ENCODE assay signal across 27 cellular contexts in genomic region chr12:107845980-107846659, GRCh38.
DNase-seq lines count a peak whose midpoint lies in the region; ATAC-seq and TF ChIP-seq lines count a peak whose summit lies in the region.
"Had no signal": no experiment of that assay in that cellular context is flagged by ENCODE, and none has a peak within 500 bp of the region (broad histone marks: within the 10 kb centered on the region; RNA-seq: fewer than 3 reads in every experiment).

No MANE protein-coding gene starts in this region.

- peak overlapping the region; percentile 94; the same call in 1 of the 2 replicates for H3K4me2 ChIP-seq in GM23338

- TF ChIP-seq POLR2A in GM18505 (IDR thresholded peaks at IDR 0.05; ENCODE audit: borderline replicate concordance, extremely low read depth, insufficient read depth, insufficient read length), result no peak

- H3K36me3 Mint-ChIP-seq in GM23338 (ENCODE audit: low read depth), result no peaks in the 10 kb centered on the region
- no peaks in the 10 kb centered on the region for H3K36me3 Mint-ChIP-seq in neural crest cell (ENCODE audit: low read depth)
- no peaks in the 10 kb centered on the region for H3K36me3 Mint-ChIP-seq in activated T-cell treated with anti-CD3 and anti-CD28 coated beads, Interleukin-2, amount 50 U/mL, for 72 hours (ENCODE audit: insufficient read depth in 2 of 2)
- H3K36me3 Mint-ChIP-seq: activated CD4-positive, alpha-beta memory T cell treated with anti-CD3 and anti-CD28 coated beads for 36 hours; memory B cell; naive thymus-derived CD8-positive, alpha-beta T cell had no signal

- H3K4me3 ChIP-seq in GM23338, result peak overlapping the region; percentile 79; the same call in 1 of the 2 replicates
- no peak overlapping the region for H3K4me3 ChIP-seq in effector memory CD4-positive, alpha-beta T cell (ENCODE audit: insufficient read depth, low read depth, low read length, poor library complexity, severe bottlenecking)
- H3K4me3 ChIP-seq: psoas muscle had no signal

- H2AFZ ChIP-seq in GM23338, result no peak overlapping the region; the same call in 1 of the 2 replicates

- H3K9me3 Mint-ChIP-seq in GM23338, result peaks cover 3% of the 10 kb centered on the region; the same call in 1 of the 3 replicates
- H3K9me3 Mint-ChIP-seq in neural crest cell, result no peaks in the 10 kb centered on the region
- no peaks in the 10 kb centered on the region for H3K9me3 Mint-ChIP-seq in activated T-cell treated with anti-CD3 and anti-CD28 coated beads, Interleukin-2, amount 50 U/mL, for 72 hours
- H3K9me3 Mint-ChIP-seq: activated CD4-positive, alpha-beta memory T cell treated with anti-CD3 and anti-CD28 coated beads for 36 hours; memory B cell; naive thymus-derived CD8-positive, alpha-beta T cell; T-helper 1 cell treated with Interleukin-12 subunit alpha and Interleukin-12 subunit beta and Interleukin-4 antibody, amounts not matched to agents 30 μg/mL and 1 μg/mL, for 36 hours had no signal

- no peaks in the 10 kb centered on the region for H3F3A ChIP-seq in GM23338 (replicated peaks; ENCODE audit: low read depth)

- H3K9me3 ChIP-seq in effector memory CD4-positive, alpha-beta T cell (ENCODE audit: control insufficient read depth, low read length), result no peaks in the 10 kb centered on the region
- H3K9me3 ChIP-seq: psoas muscle had no signal

- H3K4me1 ChIP-seq in GM23338 (ENCODE audit: insufficient read depth), result peaks cover 6% of the 10 kb centered on the region; the same call in 1 of the 2 replicates
- no peaks in the 10 kb centered on the region for H3K4me1 ChIP-seq in effector memory CD4-positive, alpha-beta T cell (ENCODE audit: control insufficient read depth, insufficient read depth, low read length, poor library complexity, severe bottlenecking)
- H3K4me1 ChIP-seq: psoas muscle had no signal

- H3K36me3 ChIP-seq in GM23338 (ENCODE audit: insufficient read depth), result no peaks in the 10 kb centered on the region
- no peaks in the 10 kb centered on the region for H3K36me3 ChIP-seq in effector memory CD4-positive, alpha-beta T cell (ENCODE audit: control insufficient read depth, insufficient read depth, low read length)

- H3K27me3 Mint-ChIP-seq in GM23338 (ENCODE audit: insufficient read depth, low read depth, poor library complexity) (peaks cover 48% of the 10 kb centered on the region), neural crest cell (ENCODE audit: low read depth) (peaks cover 92% of the 10 kb centered on the region)
- peaks cover 53% of the 10 kb centered on the region for H3K27me3 Mint-ChIP-seq in activated T-cell treated with anti-CD3 and anti-CD28 coated beads, Interleukin-2, amount 50 U/mL, for 72 hours (ENCODE audit: low read depth)

- H3K79me2 ChIP-seq in GM23338 (replicated peaks; ENCODE audit: insufficient read depth), result no peaks in the 10 kb centered on the region

- no peak overlapping the region for H3K27ac Mint-ChIP-seq in GM23338
- H3K27ac Mint-ChIP-seq in neural crest cell (ENCODE audit: unreplicated experiment), result no peak overlapping the region
- H3K27ac Mint-ChIP-seq in activated T-cell treated with anti-CD3 and anti-CD28 coated beads, Interleukin-2, amount 50 U/mL, for 72 hours, result no peak overlapping the region
- H3K27ac Mint-ChIP-seq: activated CD4-positive, alpha-beta memory T cell treated with anti-CD3 and anti-CD28 coated beads for 36 hours; memory B cell; naive thymus-derived CD8-positive, alpha-beta T cell; T-helper 1 cell treated with Interleukin-12 subunit alpha and Interleukin-12 subunit beta and Interleukin-4 antibody, amounts not matched to agents 30 μg/mL and 1 μg/mL, for 36 hours; WTC11 had no signal

- ATAC-seq in GM23338, result no peak
- ATAC-seq in GM18505 (IDR thresholded peaks at IDR 0.05; ENCODE audit: unreplicated experiment), result no peak
- ATAC-seq in activated T-cell treated with anti-CD3 and anti-CD28 coated beads, Interleukin-2, amount 50 U/mL, for 72 hours (replicated peaks in 1 of 2), result no peak
- ATAC-seq: naive thymus-derived CD8-positive, alpha-beta T cell; psoas muscle; WTC11 had no signal

- no peaks in the 10 kb centered on the region for H4K20me1 ChIP-seq in GM23338 (replicated peaks; ENCODE audit: insufficient read depth)

- H3K9me2 ChIP-seq in GM23338 (ENCODE audit: insufficient read depth), result no peaks in the 10 kb centered on the region

- H3K4me1 Mint-ChIP-seq in GM23338 (peaks cover 2% of the 10 kb centered on the region; the same call in 1 of the 3 replicates), neural crest cell (peaks cover 4% of the 10 kb centered on the region)
- peaks cover 4% of the 10 kb centered on the region for H3K4me1 Mint-ChIP-seq in activated T-cell treated with anti-CD3 and anti-CD28 coated beads, Interleukin-2, amount 50 U/mL, for 72 hours (ENCODE audit: low read depth)

- TF ChIP-seq CTCF in GM23338 (conservative IDR thresholded peaks at IDR 0.05; ENCODE audit: low read depth in 2 of 2) (no peak), neural crest cell (conservative IDR thresholded peaks at IDR 0.05) (no peak)

- no peak overlapping the region for H3K27ac ChIP-seq in GM23338 (ENCODE audit: low read depth)
- no peak overlapping the region for H3K27ac ChIP-seq in effector memory CD4-positive, alpha-beta T cell (ENCODE audit: insufficient read depth, low read length, poor library complexity, severe bottlenecking)
- H3K27ac ChIP-seq: psoas muscle had no signal

- DNase-seq in GM23338 (ENCODE audit: low spot score), result no peak
- peak; percentile 11 for DNase-seq in NCI-H2227 (lab: John Stamatoyannopoulos, UW; ENCODE audit: unreplicated experiment)
- DNase-seq in cerebellum (ENCODE audit: low spot score), result peak; percentile 8
- no peak for DNase-seq in neural crest cell (ENCODE audit: low read depth, low spot score)
- DNase-seq in NK-92 treated with Interleukin-12 subunit alpha and Interleukin-12 subunit beta, amount 100 ng/mL, for 24 hours (lab: John Stamatoyannopoulos, UW), result no peak
- DNase-seq in activated T-cell treated with anti-CD3 and anti-CD28 coated beads, Interleukin-2, amount 50 U/mL, for 72 hours, result no peak
- DNase-seq in effector memory CD4-positive, alpha-beta T cell, result no peak
- DNase-seq: activated CD4-positive, alpha-beta memory T cell treated with anti-CD3 and anti-CD28 coated beads for 36 hours; activated T-cell treated with anti-CD3 and anti-CD28 coated beads for 4 hours; AML-193; amygdala; central memory CD4-positive, alpha-beta T cell; effector CD4-positive, alpha-beta T cell; GOT3; Kasumi-1; kidney; naive thymus-derived CD8-positive, alpha-beta T cell; NCI-H146; NCI-H345; psoas muscle; SHP77 treated with DMSO at 0.1 percent for 48 hours; small intestine; stimulated activated CD4-positive, alpha-beta T cell treated with anti-CD3 and anti-CD28 coated beads, Interleukin-4, amount 100 ng/mL, for 24 hours had no signal

- peaks cover 67% of the 10 kb centered on the region for H3K27me3 ChIP-seq in GM23338 (ENCODE audit: insufficient read depth)
- H3K27me3 ChIP-seq in effector memory CD4-positive, alpha-beta T cell (replicated peaks; ENCODE audit: control insufficient read depth, insufficient read depth, low read length, poor library complexity, severe bottlenecking), result peaks cover 22% of the 10 kb centered on the region

- H3K4me3 Mint-ChIP-seq in GM23338 (no peak overlapping the region), neural crest cell (peak overlapping the region; percentile 47)
- no peak overlapping the region for H3K4me3 Mint-ChIP-seq in activated T-cell treated with anti-CD3 and anti-CD28 coated beads, Interleukin-2, amount 50 U/mL, for 72 hours
- H3K4me3 Mint-ChIP-seq: activated CD4-positive, alpha-beta memory T cell treated with anti-CD3 and anti-CD28 coated beads for 36 hours; memory B cell; naive thymus-derived CD8-positive, alpha-beta T cell; T-helper 1 cell treated with Interleukin-12 subunit alpha and Interleukin-12 subunit beta and Interleukin-4 antibody, amounts not matched to agents 30 μg/mL and 1 μg/mL, for 36 hours had no signal

TF ChIP-seq in GM23338, 12 proteins besides CTCF, POLR2A, EP300 and RAD21 (continues in another document):
- TF ChIP-seq ETS1 (IDR thresholded peaks at IDR 0.05), result no peak
- TF ChIP-seq EZH2phosphoT487 (IDR thresholded peaks at IDR 0.05; ENCODE audit: unreplicated experiment), result no peak
- no peak for TF ChIP-seq CREB1 (CRISPR knock-in tag; IDR thresholded peaks at IDR 0.05; ENCODE audit: low read depth)
- no peak for TF ChIP-seq STAT1 (IDR thresholded peaks at IDR 0.05; ENCODE audit: unreplicated experiment)

Comparison
In these comparisons a context has a peak if more than half of its experiments do, and no peak if none do; other contexts are left out.
1. DNase-seq: peak in NCI-H2227 (single experiment) and cerebellum (single experiment); none in GM23338 (single experiment), neural crest cell (single experiment), NK-92 treated with Interleukin-12 subunit alpha and Interleukin-12 subunit beta, amount 100 ng/mL, for 24 hours (single experiment), activated T-cell treated with anti-CD3 and anti-CD28 coated beads, Interleukin-2, amount 50 U/mL, for 72 hours (0 of 2) and effector memory CD4-positive, alpha-beta T cell (0 of 3).